ENCODE assay signal across 16 cellular contexts in the genomic region with DNA sequence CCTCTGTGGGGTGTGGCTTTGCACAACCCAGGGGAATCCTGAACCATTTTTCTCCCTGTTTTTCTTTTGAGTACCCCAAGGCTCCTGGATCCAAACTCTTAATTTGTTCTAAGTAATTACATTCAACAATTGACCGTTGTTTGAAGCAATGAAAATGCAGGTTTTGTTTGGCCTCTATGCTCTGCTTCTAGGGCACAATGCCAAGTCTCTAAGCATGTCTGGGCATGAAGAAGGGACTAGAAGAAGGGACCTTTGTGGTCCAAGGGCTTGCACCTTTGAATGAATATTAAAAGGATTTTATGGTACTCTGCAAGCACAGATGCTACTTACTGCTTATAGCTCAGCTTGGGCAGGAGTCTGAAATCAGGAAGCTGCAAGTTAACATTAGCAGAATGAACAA. TPM values are rescaled to one million over a fixed set of nuclear protein-coding genes. Genes with fewer than 3 reads are reported as not detected.
DNase-seq lines count a peak whose midpoint lies in the region; ATAC-seq, FAIRE-seq and TF ChIP-seq lines count a peak whose summit lies in the region.
"Had no signal": no experiment of that assay in that cellular context is flagged by ENCODE, and none has a peak within 500 bp of the region (broad histone marks: within the 10 kb centered on the region; RNA-seq: fewer than 3 reads in every experiment).

No MANE protein-coding gene starts in this region.

- TF ChIP-seq POLR2A in IMR-90 (IDR thresholded peaks at IDR 0.05; ENCODE audit: low read depth, low read length) (no peak), suprapubic skin (IDR thresholded peaks at IDR 0.05) (no peak)

- peak overlapping the region; percentile 83; the same call in 1 of the 2 replicates for H2BK20ac ChIP-seq in IMR-90 (ENCODE audit: low read depth, low read length)

- H2BK15ac ChIP-seq in IMR-90 (ENCODE audit: low read depth, low read length) = peak overlapping the region; percentile 51; the same call in 1 of the 3 replicates

- FAIRE-seq in astrocyte (lab: Jason Lieb, UNC) = no peak
- FAIRE-seq: GM19239 had no signal

- peak overlapping the region; percentile 64 for H3K27ac Mint-ChIP-seq in astrocyte (ENCODE audit: unreplicated experiment)
- H3K27ac Mint-ChIP-seq in neural progenitor cell = no peak overlapping the region

- H4K20me1 ChIP-seq in IMR-90 (ENCODE audit: insufficient read depth, low read length) = no peaks in the 10 kb centered on the region
- no peaks in the 10 kb centered on the region for H4K20me1 ChIP-seq in astrocyte (ENCODE audit: insufficient read depth, low read length)
- H4K20me1 ChIP-seq in neural progenitor cell (ENCODE audit: low read depth) = no peaks in the 10 kb centered on the region

- H3K14ac ChIP-seq in IMR-90 (replicated peaks; ENCODE audit: low read depth, low read length) = peak overlapping the region; percentile 65

- no peaks in the 10 kb centered on the region for H3K9me3 ChIP-seq in IMR-90 (ENCODE audit: control insufficient read depth, insufficient read depth, low read length)
- peaks cover 2% of the 10 kb centered on the region for H3K9me3 ChIP-seq in astrocyte (ENCODE audit: insufficient read depth, low read depth, low read length)
- no peaks in the 10 kb centered on the region for H3K9me3 ChIP-seq in neural progenitor cell (ENCODE audit: low read depth)
- H3K9me3 ChIP-seq in suprapubic skin = no peaks in the 10 kb centered on the region
- H3K9me3 ChIP-seq: ascending aorta, lower lobe of right lung, SJSA1, stomach had no signal

- CTCF ChIA-PET in IMR-90 (lab: Yijun Ruan, JAX) = no interaction called here

- no peak overlapping the region for H2AK9ac ChIP-seq in IMR-90 (replicated peaks; ENCODE audit: low read depth, low read length, poor library complexity)

- peak overlapping the region; percentile 30 for H4K91ac ChIP-seq in IMR-90 (ENCODE audit: insufficient read depth, low read depth, low read length)

- H3K9ac ChIP-seq in IMR-90 (ENCODE audit: low read depth, low read length) (no peak overlapping the region), astrocyte (ENCODE audit: low read length) (no peak overlapping the region), neural progenitor cell (no peak overlapping the region)

- H3F3A ChIP-seq in neural progenitor cell (ENCODE audit: low read depth) = peaks cover 5% of the 10 kb centered on the region

- WGBS in IMR-90 (ENCODE audit: extremely low coverage in 2 of 2, insufficient read length in 1 of 2), 2 experiments = no CpG with 5 or more reads among the region's 1 CpG
- 43% methylated on average over 1 of the region's 1 CpG for WGBS in suprapubic skin

- H2AFZ ChIP-seq in IMR-90 (replicated peaks; ENCODE audit: low read length, poor library complexity) (no peak overlapping the region), astrocyte (ENCODE audit: low read depth, low read length) (peak overlapping the region; percentile 37), neural progenitor cell (replicated peaks) (peak overlapping the region; percentile 27)

- H4K5ac ChIP-seq in IMR-90 (ENCODE audit: low read depth, low read length) = peak overlapping the region; percentile 53; the same call in 1 of the 2 replicates

- no peaks in the 10 kb centered on the region for H3K27me3 Mint-ChIP-seq in astrocyte (ENCODE audit: low read depth, unreplicated experiment)
- H3K27me3 Mint-ChIP-seq in neural progenitor cell (ENCODE audit: insufficient read depth, low read depth) = peaks cover 3% of the 10 kb centered on the region

- no peak overlapping the region for H3K4me2 ChIP-seq in IMR-90 (ENCODE audit: low read depth, low read length)
- no peak overlapping the region for H3K4me2 ChIP-seq in astrocyte (ENCODE audit: low read length)
- no peak overlapping the region for H3K4me2 ChIP-seq in neural progenitor cell

- H3K4me1 ChIP-seq in IMR-90 (ENCODE audit: control insufficient read depth, insufficient read depth, low read length) (peaks cover 14% of the 10 kb centered on the region), astrocyte (ENCODE audit: insufficient read depth, low read length) (peaks cover 31% of the 10 kb centered on the region), neural progenitor cell (peaks cover 22% of the 10 kb centered on the region), suprapubic skin (peaks cover 16% of the 10 kb centered on the region)

- H2AK5ac ChIP-seq in IMR-90 (ENCODE audit: low read depth, low read length) = no peak overlapping the region

- H3K27me3 ChIP-seq in IMR-90 (ENCODE audit: control insufficient read depth, insufficient read depth, low read length) = no peaks in the 10 kb centered on the region
- H3K27me3 ChIP-seq in astrocyte (ENCODE audit: insufficient read depth, low read length) = no peaks in the 10 kb centered on the region
- no peaks in the 10 kb centered on the region for H3K27me3 ChIP-seq in neural progenitor cell
- H3K27me3 ChIP-seq in suprapubic skin = no peaks in the 10 kb centered on the region
- H3K27me3 ChIP-seq: ascending aorta, SJSA1, stomach had no signal

- no peak for TF ChIP-seq EP300 in suprapubic skin (IDR thresholded peaks at IDR 0.05)

- dilution Hi-C loops in IMR-90 (cut with HindIII; ENCODE audit: low sequenced_read_pairs, unreplicated experiment) = no loop called here

- H3K9me1 ChIP-seq in IMR-90 (ENCODE audit: insufficient read depth, low read length) = peaks cover 14% of the 10 kb centered on the region; the same call in 1 of the 2 replicates

- peak overlapping the region in 1 of 2 experiments; percentile 71; a peak in 2 of 4 replicates for H4K8ac ChIP-seq in IMR-90 (ENCODE audit: low read depth in 2 of 2, low read length in 2 of 2)

- in situ Hi-C loops in IMR-90 (cut with MboI; ENCODE audit: low sequenced_read_pairs) = loop anchor here (5.0 to 10.0 kb wide), 4 partner anchors 612 to 1055 kb away; no protein-coding TSS in a partner anchor

- ATAC-seq in IMR-90 (ENCODE audit: low read depth) = no peak
- ATAC-seq: lower lobe of right lung had no signal

- H3K79me1 ChIP-seq in IMR-90 (ENCODE audit: low read depth in 1 of 2, low read length in 2 of 2) = no peaks in the 10 kb centered on the region

- peak overlapping the region; percentile 36 for H2BK5ac ChIP-seq in IMR-90 (ENCODE audit: low read depth, low read length, poor library complexity, severe bottlenecking)

- POLR2A ChIA-PET in IMR-90 (lab: Charles Lee; ENCODE audit: unreplicated experiment) = no interaction called here

- H3K4me1 Mint-ChIP-seq in astrocyte (ENCODE audit: low read depth, unreplicated experiment) (peaks cover 43% of the 10 kb centered on the region), neural progenitor cell (peaks cover 22% of the 10 kb centered on the region)

- peak overlapping the region; percentile 48; the same call in 1 of the 2 replicates for H3K18ac ChIP-seq in IMR-90 (ENCODE audit: low read depth, low read length)

- H3K4ac ChIP-seq in IMR-90 (ENCODE audit: low read depth, low read length) = peak overlapping the region; percentile 67

- H3K4me3 ChIP-seq in IMR-90 (ENCODE audit: insufficient read depth, low read depth, low read length) = no peak overlapping the region
- H3K4me3 ChIP-seq in astrocyte (ENCODE audit: insufficient read depth, low read depth, low read length) = no peak overlapping the region
- H3K4me3 ChIP-seq in neural progenitor cell = no peak overlapping the region
- no peak overlapping the region for H3K4me3 ChIP-seq in suprapubic skin
- H3K4me3 ChIP-seq: ascending aorta, lower lobe of right lung, SJSA1, stomach had no signal

- no peak for TF ChIP-seq RAD21 in IMR-90 (IDR thresholded peaks at IDR 0.05; ENCODE audit: low read length)

- H3K79me2 ChIP-seq in astrocyte (ENCODE audit: insufficient read depth, low read length) = no peaks in the 10 kb centered on the region
- no peaks in the 10 kb centered on the region for H3K79me2 ChIP-seq in neural progenitor cell (ENCODE audit: low read depth)

- H3K4me3 Mint-ChIP-seq in astrocyte (ENCODE audit: unreplicated experiment) = no peak overlapping the region
- H3K4me3 Mint-ChIP-seq in neural progenitor cell = no peak overlapping the region

- H3K36me3 ChIP-seq in IMR-90 (ENCODE audit: control insufficient read depth, insufficient read depth, low read length) = no peaks in the 10 kb centered on the region
- no peaks in the 10 kb centered on the region for H3K36me3 ChIP-seq in astrocyte (ENCODE audit: insufficient read depth, low read length)
- no peaks in the 10 kb centered on the region for H3K36me3 ChIP-seq in neural progenitor cell
- no peaks in the 10 kb centered on the region for H3K36me3 ChIP-seq in suprapubic skin
- H3K36me3 ChIP-seq: ascending aorta, lower lobe of right lung, SJSA1, stomach had no signal

- H3K9me3 Mint-ChIP-seq in astrocyte (ENCODE audit: unreplicated experiment) (peaks cover 3% of the 10 kb centered on the region), neural progenitor cell (no peaks in the 10 kb centered on the region)

- intact Hi-C loops in IMR-90 (cut with micrococcal nuclease) = loop anchor here (5.0 kb wide), 1 partner anchor 855 kb away; no protein-coding TSS in a partner anchor

- no TSS peak for BruUV-seq in IMR-90 (replicated peaks; lab: Mats Ljungman, UMichigan)

- no peak overlapping the region for H3K56ac ChIP-seq in IMR-90 (ENCODE audit: extremely low read depth, insufficient read depth, low read length)

- H2BK120ac ChIP-seq in IMR-90 (ENCODE audit: low read depth, low read length) = peak overlapping the region; percentile 83

- H3K27ac ChIP-seq in IMR-90 (ENCODE audit: insufficient read depth, low read length) (no peak overlapping the region), astrocyte (ENCODE audit: low read depth, low read length) (no peak overlapping the region), neural progenitor cell (no peak overlapping the region), suprapubic skin (no peak overlapping the region)
- H3K27ac ChIP-seq: ascending aorta, lower lobe of right lung, SJSA1, stomach had no signal

- H3K36me3 Mint-ChIP-seq in astrocyte (ENCODE audit: low read depth, unreplicated experiment) = no peaks in the 10 kb centered on the region
- no peaks in the 10 kb centered on the region for H3K36me3 Mint-ChIP-seq in neural progenitor cell

- DNase-seq in IMR-90 = no peak
- peak; percentile 64 for DNase-seq in NCI-H2196 (lab: John Stamatoyannopoulos, UW; ENCODE audit: unreplicated experiment)
- DNase-seq in astrocyte (ENCODE audit: low read depth) = no peak
- no peak for DNase-seq in neural progenitor cell (ENCODE audit: low spot score)
- no peak for DNase-seq in suprapubic skin (ENCODE audit: low spot score in 2 of 2)
- no peak for DNase-seq in cerebellar nuclear complex (lab: John Stamatoyannopoulos, UW)
- no peak for DNase-seq in T1000 (lab: John Stamatoyannopoulos, UW)
- DNase-seq in SK-N-DZ (ENCODE audit: low spot score) = no peak
- DNase-seq: activated effector memory CD4-positive, alpha-beta T cell treated with anti-CD3 and anti-CD28 coated beads, Interleukin-2, amount 50 U/mL, for 16 hours; lower lobe of right lung; NCI-H524 treated with DMSO at 0.1 percent for 48 hours; occipital lobe; stomach had no signal

- TF ChIP-seq CTCF in IMR-90 (conservative IDR thresholded peaks at IDR 0.05; ENCODE audit: low read depth, low read length) = no peak
- no peak for TF ChIP-seq CTCF in astrocyte (IDR thresholded peaks at IDR 0.05; ENCODE audit: insufficient read depth, low read depth, low read length)
- no peak for TF ChIP-seq CTCF in neural progenitor cell (IDR thresholded peaks at IDR 0.05)
- no peak for TF ChIP-seq CTCF in suprapubic skin (IDR thresholded peaks at IDR 0.05)

- peak overlapping the region; percentile 62 for H3K23ac ChIP-seq in IMR-90 (ENCODE audit: low read depth, low read length)

RNA-seq across cellular contexts. Expression of a gene that starts 6.6 kb away (rescaled TPM):
- 55.8 and 70.8 TPM in 2 replicates for total RNA-seq in IMR-90 (2012; rRNA removed)
- polyA plus RNA-seq in IMR-90 (2012; rRNA removed) = 24.9 and 25.6 TPM in 2 replicates
- 6.4 and 35.1 TPM in 2 replicates for polyA plus RNA-seq in IMR-90 (2012; cell fraction: cytosol; rRNA removed)
- polyA plus RNA-seq in IMR-90 (2012; cell fraction: nucleus; rRNA removed; ENCODE audit: low replicate concordance) = 57.2 and 111 TPM in 2 replicates
- total RNA-seq in astrocyte = 363 and 389 TPM in 2 replicates
- total RNA-seq in neural progenitor cell (ENCODE audit: low replicate concordance) = 73.8 and 146 TPM in 2 replicates
- total RNA-seq in suprapubic skin = 10 to 100 TPM in 2 of 4 donors, 1 to 10 TPM in 2; 6.4 to 19.4 (median 13.0) TPM
- 8.4 and 11.2 TPM in 2 replicates for polyA plus RNA-seq in SK-N-DZ (2014; cell fraction: cytosol; rRNA removed)
- 7.7 and 8.7 TPM in 2 replicates for polyA plus RNA-seq in SK-N-DZ (2014; cell fraction: nucleus; rRNA removed)

RNA-seq across cellular contexts. Expression of a gene that starts 37.9 kb away (rescaled TPM):
- total RNA-seq in IMR-90 (2012; rRNA removed) (76.7 and 132 TPM in 2 replicates), astrocyte (96.3 and 99.3 TPM in 2 replicates), neural progenitor cell (ENCODE audit: low replicate concordance) (56.3 and 65.6 TPM in 2 replicates), suprapubic skin (10 to 100 TPM; 46.9 to 85.8 (median 73.8) TPM)
- polyA plus RNA-seq in IMR-90 (2012; rRNA removed) = 102 and 126 TPM in 2 replicates
- polyA plus RNA-seq in IMR-90 (2012; cell fraction: cytosol; rRNA removed) = 69.7 and 87.7 TPM in 2 replicates
- polyA plus RNA-seq in IMR-90 (2012; cell fraction: nucleus; rRNA removed; ENCODE audit: low replicate concordance) = 44.4 and 51.1 TPM in 2 replicates
- polyA plus RNA-seq in SK-N-DZ (2014; cell fraction: cytosol; rRNA removed) = 27.8 and 31.9 TPM in 2 replicates
- 20.2 and 25.0 TPM in 2 replicates for polyA plus RNA-seq in SK-N-DZ (2014; cell fraction: nucleus; rRNA removed)
